Comparison of ENCODE assay signal across 8 cellular contexts in the genomic region with DNA sequence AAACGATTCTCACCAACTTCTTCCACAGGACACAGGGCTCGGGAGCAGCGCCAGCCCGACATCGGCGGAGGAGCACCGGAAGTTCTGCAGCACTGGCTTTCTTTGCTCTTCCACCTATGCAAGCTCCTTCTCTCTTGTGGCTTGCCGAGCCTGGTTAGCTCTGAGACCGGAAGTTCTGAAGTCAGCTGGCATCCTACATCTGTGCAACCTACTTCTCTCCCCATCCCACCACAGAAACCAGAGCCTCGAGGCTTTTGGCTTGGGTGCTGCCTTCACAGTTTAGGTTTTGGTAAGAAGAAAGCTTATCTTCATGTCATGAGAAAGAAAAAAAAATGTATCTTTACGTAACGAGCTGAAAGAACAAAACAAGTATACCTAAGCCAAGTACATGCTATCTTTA.
DNase-seq lines count a peak whose midpoint lies in the region; ATAC-seq and TF ChIP-seq lines count a peak whose summit lies in the region.

No MANE protein-coding gene starts in this region.

- H3K27me3 Mint-ChIP-seq in CD4-positive, alpha-beta memory T cell = no peaks in the 10 kb centered on the region
- H3K27me3 Mint-ChIP-seq in osteocyte (ENCODE audit: unreplicated experiment) = no peaks in the 10 kb centered on the region

- peaks cover 93% of the 10 kb centered on the region for H3K4me1 ChIP-seq in CD4-positive, alpha-beta memory T cell (ENCODE audit: insufficient read depth, low read length)

- no peak for TF ChIP-seq CTCF in osteocyte (IDR thresholded peaks at IDR 0.05)

- POLR2A ChIA-PET in CD4-positive, alpha-beta memory T cell (lab: Charles Lee; ENCODE audit: partially characterized antibody) = interaction anchor here (0.8 to 30.5 kb wide), 23 partner anchors 8 to 399 kb away, joined by 3 to 1394 read pairs (median 5); a partner anchor contains a TSS

- no peaks in the 10 kb centered on the region for H3K36me3 ChIP-seq in CD4-positive, alpha-beta memory T cell (ENCODE audit: insufficient read depth, low read length)

- DNase-seq in CD4-positive, alpha-beta memory T cell = peak; percentile 93 to 97 (median 96)
- DNase-seq in Kasumi-1 (lab: John Stamatoyannopoulos, UW) (peak; percentile 100), globus pallidus (ENCODE audit: low spot score) (peak; percentile 51), DMS 273 treated with DMSO at 0.1 percent for 48 hours (lab: John Stamatoyannopoulos, UW) (no peak), osteocyte (ENCODE audit: extremely low spot score, unreplicated experiment) (no peak)
- DNase-seq in activated CD8-positive, alpha-beta memory T cell treated with anti-CD3 and anti-CD28 coated beads for 24 hours = peak; percentile 87
- DNase-seq in stimulated activated CD4-positive, alpha-beta T cell treated with anti-CD3 and anti-CD28 coated beads, Interleukin-4, amount 100 ng/mL, for 4 hours = peak; percentile 58 to 86

- H3K27ac Mint-ChIP-seq in CD4-positive, alpha-beta memory T cell = peak overlapping the region; percentile 95 to 99 (median 96)
- no peak overlapping the region for H3K27ac Mint-ChIP-seq in osteocyte (ENCODE audit: unreplicated experiment)

- no peaks in the 10 kb centered on the region for H3K9me3 ChIP-seq in CD4-positive, alpha-beta memory T cell (ENCODE audit: control insufficient read depth in 1 of 2, low read length in 2 of 2)

- H3K27ac ChIP-seq in CD4-positive, alpha-beta memory T cell (ENCODE audit: low read depth, low read length) = peak overlapping the region; percentile 73

- peaks cover 74 to 96% (median 86%) of the 10 kb centered on the region in 4 donors for H3K4me1 Mint-ChIP-seq in CD4-positive, alpha-beta memory T cell
- H3K4me1 Mint-ChIP-seq in osteocyte (ENCODE audit: unreplicated experiment) = peaks cover 14% of the 10 kb centered on the region

- peak; percentile 97 for ATAC-seq in GM21447 (IDR thresholded peaks at IDR 0.05; ENCODE audit: unreplicated experiment)

- H3K4me3 ChIP-seq in CD4-positive, alpha-beta memory T cell (ENCODE audit: low read length in 2 of 2) = no peak overlapping the region

- H3K9me3 Mint-ChIP-seq in CD4-positive, alpha-beta memory T cell = peaks cover 0 to 3% (median 0%) of the 10 kb centered on the region in 8 donors
- no peaks in the 10 kb centered on the region for H3K9me3 Mint-ChIP-seq in osteocyte (ENCODE audit: unreplicated experiment)

- H3K27me3 ChIP-seq in CD4-positive, alpha-beta memory T cell (ENCODE audit: insufficient read depth, low read length) = no peaks in the 10 kb centered on the region

- CTCF ChIA-PET in CD4-positive, alpha-beta memory T cell (lab: Charles Lee; ENCODE audit: partially characterized antibody) = interaction anchor here (0.6 to 8.4 kb wide), 23 partner anchors 9 to 162 kb away, joined by 3 to 146 read pairs (median 5); a partner anchor contains a TSS

- H3K36me3 Mint-ChIP-seq in CD4-positive, alpha-beta memory T cell = peaks cover 20 to 23% of the 10 kb centered on the region in 2 donors
- peaks cover 7% of the 10 kb centered on the region for H3K36me3 Mint-ChIP-seq in osteocyte (ENCODE audit: unreplicated experiment)

- H3K4me3 Mint-ChIP-seq in CD4-positive, alpha-beta memory T cell = peak overlapping the region; percentile 84 to 99 (median 91)
- H3K4me3 Mint-ChIP-seq in osteocyte (ENCODE audit: unreplicated experiment) = no peak overlapping the region

- intact Hi-C loops in CD4-positive, alpha-beta memory T cell (cut with micrococcal nuclease) = loop anchor here (1.0 to 10.0 kb wide), 8 partner anchors 8 to 1034 kb away; a partner anchor contains a TSS

Comparison
In these comparisons a context has a peak if more than half of its experiments do, and no peak if none do; other contexts are left out.
1. DNase-seq: peak in CD4-positive, alpha-beta memory T cell (5 of 5), Kasumi-1 (2 of 2), activated CD8-positive, alpha-beta memory T cell treated with anti-CD3 and anti-CD28 coated beads for 24 hours (single experiment), globus pallidus (single experiment) and stimulated activated CD4-positive, alpha-beta T cell treated with anti-CD3 and anti-CD28 coated beads, Interleukin-4, amount 100 ng/mL, for 4 hours (2 of 2); none in DMS 273 treated with DMSO at 0.1 percent for 48 hours (single experiment) and osteocyte (single experiment).